8 cellular contexts compared by ENCODE assay signal in the genomic region with DNA sequence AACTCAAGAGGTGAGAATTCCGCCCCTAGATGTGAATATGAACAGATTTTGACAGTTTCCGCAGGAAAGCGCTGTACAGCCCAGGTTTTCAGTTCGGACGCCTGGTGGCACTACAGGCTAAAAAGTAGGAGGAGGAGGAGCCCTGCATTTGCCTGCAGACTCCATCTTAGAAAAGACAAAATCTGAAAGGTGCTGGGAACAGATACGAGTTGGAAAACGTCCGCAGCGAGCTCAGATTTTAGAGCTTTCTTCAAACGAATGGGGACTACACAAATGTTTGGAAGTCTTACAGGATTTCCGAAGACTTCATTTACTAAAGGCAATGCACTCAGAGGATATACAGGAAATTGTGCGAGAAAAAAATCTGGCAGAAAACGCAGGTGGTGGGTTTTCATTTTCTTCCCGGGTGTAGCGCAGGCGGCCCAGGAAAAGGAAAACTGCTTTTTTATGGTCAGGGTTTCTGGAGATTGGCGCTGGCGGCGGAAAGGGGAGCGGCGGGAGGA. TPM values are rescaled to one million over a fixed set of nuclear protein-coding genes. Genes with fewer than 3 reads are reported as not detected.
DNase-seq lines count a peak whose midpoint lies in the region; ATAC-seq, FAIRE-seq and TF ChIP-seq lines count a peak whose summit lies in the region.

No MANE protein-coding gene starts in this region.

- H3K36me3 ChIP-seq in subcutaneous abdominal adipose tissue (ENCODE audit: control insufficient read depth in 5 of 5, insufficient read depth in 5 of 5, low read length in 5 of 5) = no peaks in the 10 kb centered on the region

- peaks cover 0 to 6% (median 0%) of the 10 kb centered on the region in 5 donors for H3K4me1 ChIP-seq in subcutaneous abdominal adipose tissue (ENCODE audit: control insufficient read depth in 5 of 5, insufficient read depth in 5 of 5, low read length in 5 of 5)

- peaks cover 9% of the 10 kb centered on the region for H3K4me1 Mint-ChIP-seq in endothelial cell (ENCODE audit: unreplicated experiment)

- peak overlapping the region in 3 of 5 donors; percentile 42 to 69 (median 68) for H3K9ac ChIP-seq in subcutaneous abdominal adipose tissue (ENCODE audit: low read length in 5 of 5)

- peaks cover 4% of the 10 kb centered on the region for H3K27me3 Mint-ChIP-seq in endothelial cell (ENCODE audit: unreplicated experiment)

- H3K4me3 ChIP-seq in subcutaneous abdominal adipose tissue (ENCODE audit: low read depth in 1 of 5, low read length in 5 of 5) = peak overlapping the region; percentile 58 to 81 (median 71)

- no peak for TF ChIP-seq POLR2A in GM12891 (IDR thresholded peaks at IDR 0.05; ENCODE audit: low read depth, low read length)

- FAIRE-seq in GM12891 (lab: Jason Lieb, UNC) = no peak

- peak; percentile 52 for ATAC-seq in GM18870 (IDR thresholded peaks at IDR 0.05; ENCODE audit: unreplicated experiment)
- ATAC-seq in GM19035 (IDR thresholded peaks at IDR 0.05; ENCODE audit: unreplicated experiment) = no peak

- peak overlapping the region; percentile 95 for H3K4me3 Mint-ChIP-seq in endothelial cell (ENCODE audit: unreplicated experiment)

- peak overlapping the region; percentile 38 for H3K27ac ChIP-seq in subcutaneous abdominal adipose tissue (ENCODE audit: low read depth, low read length)

- H3K27me3 ChIP-seq in subcutaneous abdominal adipose tissue (ENCODE audit: control insufficient read depth in 5 of 5, insufficient read depth in 4 of 5, low read length in 5 of 5) = no peaks in the 10 kb centered on the region

- H3K36me3 Mint-ChIP-seq in endothelial cell (ENCODE audit: low read depth, unreplicated experiment) = no peaks in the 10 kb centered on the region

- peaks cover 0 to 3% (median 2%) of the 10 kb centered on the region in 5 donors for H3K9me3 ChIP-seq in subcutaneous abdominal adipose tissue (ENCODE audit: control insufficient read depth in 5 of 5, low read length in 5 of 5)

- H3K9me3 Mint-ChIP-seq in endothelial cell (ENCODE audit: unreplicated experiment) = no peaks in the 10 kb centered on the region

- no peak for TF ChIP-seq CTCF in endothelial cell (IDR thresholded peaks at IDR 0.05; ENCODE audit: unreplicated experiment)

- peak overlapping the region; percentile 97 for H3K27ac Mint-ChIP-seq in endothelial cell (ENCODE audit: unreplicated experiment)

- DNase-seq in NCI-H2029 treated with DMSO at 0.1 percent for 48 hours (lab: John Stamatoyannopoulos, UW) (peak; percentile 17), endothelial cell (ENCODE audit: low spot score) (peak; percentile 66), midbrain (lab: John Stamatoyannopoulos, UW) (peak; percentile 57), GM12891 (ENCODE audit: insufficient read length, low spot score) (no peak)
- DNase-seq in activated CD4-positive, alpha-beta T cell treated with anti-CD3 and anti-CD28 coated beads, Interleukin-2, amount 50 U/mL, for 1 hour = peak; percentile 30

TF ChIP-seq in GM12891, 5 proteins besides CTCF, POLR2A, EP300 and RAD21:
- no peak for TF ChIP-seq POLR2AphosphoS5 (IDR thresholded peaks at IDR 0.05; ENCODE audit: low read depth, low read length)
- no peak for TF ChIP-seq PAX5 (IDR thresholded peaks at IDR 0.05; ENCODE audit: insufficient read depth, low read length, severe bottlenecking)
- no peak for TF ChIP-seq SPI1 (IDR thresholded peaks at IDR 0.05; ENCODE audit: low read depth, low read length)
- TF ChIP-seq POU2F2 (IDR thresholded peaks at IDR 0.05; ENCODE audit: low read depth, low read length) = no peak
- no peak for TF ChIP-seq TAF1 (IDR thresholded peaks at IDR 0.05; ENCODE audit: low read depth, low read length)

RNA-seq across cellular contexts. Expression of gene PCDHB2, which starts 9.9 kb away (rescaled TPM):
- total RNA-seq in endothelial cell (ENCODE audit: unreplicated experiment) = 44.9 TPM
- polyA plus RNA-seq in GM12891 (2012; ENCODE audit: low read depth, missing spikeins) = not detected

RNA-seq across cellular contexts. Expression of gene PCDHB3, which starts 15.7 kb away (rescaled TPM):
- 6.5 TPM for total RNA-seq in endothelial cell (ENCODE audit: unreplicated experiment)
- polyA plus RNA-seq in GM12891 (2012; ENCODE audit: low read depth, missing spikeins) = not detected

RNA-seq across cellular contexts. Expression of gene PCDHB1, which starts 33.4 kb away (rescaled TPM):
- total RNA-seq in endothelial cell (ENCODE audit: unreplicated experiment) = not detected
- not detected for polyA plus RNA-seq in GM12891 (2012; ENCODE audit: low read depth, missing spikeins)

RNA-seq across cellular contexts. Expression of gene PCDHB4, which starts 37.1 kb away (rescaled TPM):
- 2.3 TPM for total RNA-seq in endothelial cell (ENCODE audit: unreplicated experiment)
- not detected for polyA plus RNA-seq in GM12891 (2012; ENCODE audit: low read depth, missing spikeins)

RNA-seq across cellular contexts. Expression of gene PCDHB5, which starts 50.5 kb away (rescaled TPM):
- 7.8 TPM for total RNA-seq in endothelial cell (ENCODE audit: unreplicated experiment)
- polyA plus RNA-seq in GM12891 (2012; ENCODE audit: low read depth, missing spikeins) = not detected
